Comparison of ENCODE assay signal across 17 cellular contexts in the genomic region with DNA sequence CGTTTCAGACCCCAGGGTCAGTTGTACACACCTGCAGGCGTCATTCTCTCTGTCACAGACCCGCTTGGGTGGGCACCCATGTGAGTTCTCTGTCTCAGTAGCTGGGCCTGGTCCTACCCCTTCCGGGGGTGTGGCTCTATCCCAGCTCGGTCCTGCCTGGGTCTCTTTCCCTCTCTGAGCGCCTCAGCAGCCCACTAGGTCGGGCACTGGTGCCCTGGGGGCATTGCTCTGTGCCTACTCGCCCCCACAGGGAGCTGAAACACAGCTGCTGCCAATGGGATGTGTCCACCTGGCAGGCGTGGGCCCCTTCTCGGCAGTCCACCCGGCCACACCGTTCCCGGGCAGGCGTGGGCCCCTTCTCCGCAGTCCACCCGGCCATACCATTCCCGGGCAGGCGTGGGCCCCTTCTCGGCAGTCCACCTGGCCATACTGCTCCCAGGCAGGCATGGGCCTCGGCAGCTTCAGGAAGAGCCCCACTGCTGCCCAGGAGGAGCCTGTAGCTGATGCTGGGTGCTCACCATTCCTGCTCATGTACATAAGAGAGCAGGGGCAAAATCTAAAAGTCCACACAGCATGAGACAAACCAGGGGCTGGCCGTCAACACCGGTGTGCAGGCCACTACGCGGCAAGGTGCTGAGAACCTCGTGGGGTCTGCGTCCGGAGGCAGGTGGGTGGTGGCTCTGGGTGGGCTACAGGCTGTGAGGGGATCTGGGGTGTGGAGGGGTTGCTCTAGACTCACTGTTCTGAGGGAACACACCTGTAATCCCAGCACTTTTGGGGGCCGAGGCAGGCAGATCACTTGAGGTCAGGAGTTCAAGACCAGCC. TPM values are rescaled to one million over a fixed set of nuclear protein-coding genes. Genes with fewer than 3 reads are reported as not detected.
DNase-seq lines count a peak whose midpoint lies in the region; ATAC-seq, FAIRE-seq and TF ChIP-seq lines count a peak whose summit lies in the region.
"Had no signal": no experiment of that assay in that cellular context is flagged by ENCODE, and none has a peak within 500 bp of the region (broad histone marks: within the 10 kb centered on the region; RNA-seq: fewer than 3 reads in every experiment).

No MANE protein-coding gene starts in this region.

- H3K36me3 ChIP-seq in kidney (ENCODE audit: control insufficient read depth in 1 of 2, insufficient read depth in 2 of 2, low read length in 2 of 2) (no peaks in the 10 kb centered on the region), spleen (peaks cover 0 to 22% (median 0%) of the 10 kb centered on the region in 6 donors)
- H3K36me3 ChIP-seq: BLaER1 had no signal

- no peak overlapping the region for H3K4me3 Mint-ChIP-seq in T-cell
- H3K4me3 Mint-ChIP-seq: CD8-positive, alpha-beta memory T cell had no signal

- FAIRE-seq in kidney (lab: Jason Lieb, UNC), result no peak
- FAIRE-seq: GM12892 had no signal

- H3K9ac ChIP-seq in kidney (ENCODE audit: low read length in 2 of 2), result no peak overlapping the region
- H3K9ac ChIP-seq: BLaER1 had no signal

- TF ChIP-seq CTCF in kidney (IDR thresholded peaks at IDR 0.05; ENCODE audit: borderline replicate concordance, extremely low read depth, insufficient read depth), result no peak
- TF ChIP-seq CTCF in spleen (IDR thresholded peaks at IDR 0.05 in 8 of 11, conservative IDR thresholded peaks at IDR 0.05 in 3 of 11), result no peak

- H3K4me1 ChIP-seq in kidney (ENCODE audit: control insufficient read depth in 1 of 2, insufficient read depth in 1 of 2, low read depth in 1 of 2, low read length in 2 of 2), result no peaks in the 10 kb centered on the region
- no peaks in the 10 kb centered on the region for H3K4me1 ChIP-seq in spleen
- H3K4me1 ChIP-seq: Caco-2 had no signal

- no peak for TF ChIP-seq POLR2A in spleen (IDR thresholded peaks at IDR 0.05)

- no peaks in the 10 kb centered on the region for H3K9me3 ChIP-seq in kidney (ENCODE audit: control insufficient read depth in 1 of 2, low read length in 2 of 2)
- H3K9me3 ChIP-seq in spleen, result no peaks in the 10 kb centered on the region
- H3K9me3 ChIP-seq: BLaER1, Caco-2 had no signal

- peaks cover 0 to 26% (median 0%) of the 10 kb centered on the region in 7 donors for H3K27me3 ChIP-seq in spleen (replicated peaks in 1 of 7)
- H3K27me3 ChIP-seq: BLaER1 had no signal

- no peak overlapping the region for H3K4me3 ChIP-seq in kidney (ENCODE audit: low read length in 2 of 2)
- H3K4me3 ChIP-seq in spleen, result no peak overlapping the region
- H3K4me3 ChIP-seq: BLaER1 had no signal

- H3K9me3 Mint-ChIP-seq in T-cell, result no peaks in the 10 kb centered on the region
- H3K9me3 Mint-ChIP-seq: CD8-positive, alpha-beta memory T cell had no signal

- H3K27me3 Mint-ChIP-seq in T-cell, result peaks cover 0 to 3% of the 10 kb centered on the region in 2 donors

- no peaks in the 10 kb centered on the region for H3K36me3 Mint-ChIP-seq in T-cell
- H3K36me3 Mint-ChIP-seq: CD8-positive, alpha-beta memory T cell had no signal

- no peak overlapping the region for H3K27ac ChIP-seq in kidney (ENCODE audit: low read depth in 2 of 2, low read length in 2 of 2)
- no peak overlapping the region for H3K27ac ChIP-seq in spleen
- H3K27ac ChIP-seq: BLaER1 had no signal

- POLR2A ChIA-PET in T-cell (lab: Charles Lee), result no interaction called here

- CTCF ChIA-PET in T-cell (lab: Charles Lee), result no interaction called here

- no peak overlapping the region for H3K27ac Mint-ChIP-seq in T-cell

- intact Hi-C loops in Right ventricle myocardium superior (cut with DNase I), result no loop called here
- intact Hi-C loops in cardiac septum (cut with DNase I), result no loop called here
- intact Hi-C loops in kidney (cut with DNase I), result no loop called here
- intact Hi-C loops in spleen (cut with DNase I; ENCODE audit: low total_unique reads), result no loop called here

- no peak for ATAC-seq in Right ventricle myocardium superior (ENCODE audit: poor library complexity)
- ATAC-seq in GM18511 (IDR thresholded peaks at IDR 0.05; ENCODE audit: unreplicated experiment), result no peak
- no peak for ATAC-seq in T-cell (replicated peaks in 1 of 4)
- ATAC-seq in HG02852 (IDR thresholded peaks at IDR 0.05; ENCODE audit: unreplicated experiment), result no peak
- ATAC-seq: HCT116 had no signal

- no peaks in the 10 kb centered on the region for H3K4me1 Mint-ChIP-seq in T-cell
- H3K4me1 Mint-ChIP-seq: CD8-positive, alpha-beta memory T cell had no signal

- DNase-seq in Right ventricle myocardium superior (peak; percentile 27), cardiac septum (ENCODE audit: low spot score) (no peak), kidney (peak; percentile 49), spleen (peak; percentile 45), T-cell (no peak)
- DNase-seq: 8988T; AML-193; Caco-2; CD8-positive, alpha-beta memory T cell; DND-41; GDM1 had no signal

- 84 to 93% (median 88%) methylated on average over 15 to 28 of the region's 28 CpGs for WGBS in spleen, 5 donors

RNA-seq across cellular contexts. Expression of gene MLC1, which starts 12.3 kb away (rescaled TPM):
- total RNA-seq in Right ventricle myocardium superior (0.46 TPM), cardiac septum (0.13 TPM), kidney (0.28 TPM), spleen (1 to 10 TPM; 1.2 to 4.4 (median 1.9) TPM), T-cell (1 to 10 TPM in 4 of 5 donors, under 1 TPM in 1; 0.92 to 2.1 (median 1.1) TPM)
- polyA plus RNA-seq in kidney (ENCODE audit: insufficient read depth, low read depth, low replicate concordance) (not detected), spleen (under 1 TPM; 0.17 to 0.74 (median 0.39) TPM)

RNA-seq across cellular contexts. Expression of gene TTLL8, which starts 14.8 kb away (rescaled TPM):
- total RNA-seq in Right ventricle myocardium superior, result not detected
- not detected for total RNA-seq in cardiac septum
- total RNA-seq in kidney, result not detected
- not detected for polyA plus RNA-seq in kidney (ENCODE audit: insufficient read depth, low read depth, low replicate concordance)
- not detected for total RNA-seq in spleen
- polyA plus RNA-seq in spleen, result not detected
- not detected for total RNA-seq in T-cell
- total RNA-seq: Caco-2; CD8-positive, alpha-beta memory T cell; H4 had no signal
- polyA plus RNA-seq: CD8-positive, alpha-beta memory T cell had no signal

RNA-seq across cellular contexts. Expression of gene MOV10L1, which starts 16.9 kb away (rescaled TPM):
- total RNA-seq in Right ventricle myocardium superior, result not detected
- 0.46 TPM for total RNA-seq in cardiac septum
- 0.38 TPM for total RNA-seq in kidney
- polyA plus RNA-seq in kidney (ENCODE audit: insufficient read depth, low read depth, low replicate concordance), result 0.62 TPM
- under 1 TPM in 2 of 7 donors, not detected in 5; 0.10 to 0.37 TPM for total RNA-seq in spleen
- under 1 TPM in 1 of 3 donors, not detected in 2; 0.15 TPM for polyA plus RNA-seq in spleen
- under 1 TPM in 1 of 5 donors, not detected in 4; 0.44 TPM for total RNA-seq in T-cell
- total RNA-seq: Caco-2; CD8-positive, alpha-beta memory T cell had no signal
- polyA plus RNA-seq: CD8-positive, alpha-beta memory T cell had no signal

Comparison
In these comparisons a context has a peak if more than half of its experiments do, and no peak if none do; other contexts are left out.
1. DNase-seq: peak in Right ventricle myocardium superior (single experiment), kidney (single experiment) and spleen (single experiment); none in cardiac septum (single experiment) and T-cell (0 of 34).